Comparison of ENCODE assay signal across 17 cellular contexts in genomic region chr10:113628607-113629153, GRCh38. TPM values are rescaled to one million over a fixed set of nuclear protein-coding genes. Genes with fewer than 3 reads are reported as not detected.
DNase-seq lines count a peak whose midpoint lies in the region; ATAC-seq and TF ChIP-seq lines count a peak whose summit lies in the region.
"Had no signal": no experiment of that assay in that cellular context is flagged by ENCODE, and none has a peak within 500 bp of the region (broad histone marks: within the 10 kb centered on the region; RNA-seq: fewer than 3 reads in every experiment).

No MANE protein-coding gene starts in this region.

- no peaks in the 10 kb centered on the region for H3K9me3 ChIP-seq in left ventricle myocardium inferior (replicated peaks)
- no peaks in the 10 kb centered on the region for H3K9me3 ChIP-seq in skeletal muscle tissue (ENCODE audit: control insufficient read depth in 3 of 3, low read length in 3 of 3)
- H3K9me3 ChIP-seq: A549, Caco-2 had no signal

- TF ChIP-seq CTCF in left ventricle myocardium inferior (IDR thresholded peaks at IDR 0.05; ENCODE audit: borderline replicate concordance) = no peak

- peaks cover 66% of the 10 kb centered on the region for H3K36me3 ChIP-seq in left ventricle myocardium inferior
- peaks cover 63 to 70% (median 68%) of the 10 kb centered on the region in 3 donors for H3K36me3 ChIP-seq in skeletal muscle tissue (ENCODE audit: control insufficient read depth in 3 of 3, insufficient read depth in 3 of 3, low read length in 3 of 3)
- H3K36me3 ChIP-seq in H7 (replicated peaks; ENCODE audit: control insufficient read depth, insufficient read depth, low read length) = no peaks in the 10 kb centered on the region

- intact Hi-C loops in Right ventricle myocardium superior (cut with DNase I) = no loop called here
- intact Hi-C loops in Right ventricle myocardium inferior (cut with DNase I) = no loop called here
- intact Hi-C loops in left ventricle myocardium inferior (cut with micrococcal nuclease) = no loop called here
- intact Hi-C loops in left colon (cut with DNase I, micrococcal nuclease) = no loop called here

- peak overlapping the region; percentile 84 for H3K27ac ChIP-seq in left ventricle myocardium inferior (replicated peaks)
- peak overlapping the region; percentile 82 for H3K27ac ChIP-seq in skeletal muscle tissue (ENCODE audit: low read depth, low read length)
- H3K27ac ChIP-seq: 22Rv1, A549, C4-2B had no signal

- peak overlapping the region; percentile 10 to 46 (median 34) for H3K9ac ChIP-seq in skeletal muscle tissue (ENCODE audit: low read depth in 1 of 3, low read length in 3 of 3)

- DNase-seq in Right ventricle myocardium superior = no peak
- DNase-seq in Right ventricle myocardium inferior (ENCODE audit: missing footprints) = no peak
- no peak for DNase-seq in left ventricle myocardium inferior
- no peak for DNase-seq in left colon
- no peak for DNase-seq in islet precursor cell
- DNase-seq in stimulated activated CD4-positive, alpha-beta T cell treated with anti-CD3 and anti-CD28 coated beads, Interleukin-4, amount 100 ng/mL, for 4 hours = no peak
- DNase-seq in H7 = no peak
- DNase-seq: AML-193; Caco-2; CD4-positive, alpha-beta T cell; H9 had no signal

- H3K4me1 ChIP-seq in left ventricle myocardium inferior (peaks cover 91% of the 10 kb centered on the region), skeletal muscle tissue (ENCODE audit: control insufficient read depth in 3 of 3, insufficient read depth in 3 of 3, low read length in 3 of 3) (peaks cover 51 to 87% (median 77%) of the 10 kb centered on the region in 3 donors)
- H3K4me1 ChIP-seq: A549 had no signal

- ATAC-seq in Right ventricle myocardium superior (ENCODE audit: poor library complexity) (peak; percentile 4), Right ventricle myocardium inferior (no peak), left colon (peak; percentile 65)
- ATAC-seq: A549, GM23338 had no signal

- H3K27me3 ChIP-seq in left ventricle myocardium inferior (ENCODE audit: low read depth) (peaks cover 10% of the 10 kb centered on the region), skeletal muscle tissue (ENCODE audit: control insufficient read depth in 3 of 3, insufficient read depth in 3 of 3, low read length in 3 of 3) (no peaks in the 10 kb centered on the region), H7 (ENCODE audit: control insufficient read depth, insufficient read depth, low read length) (no peaks in the 10 kb centered on the region)

- H3K4me3 ChIP-seq in left ventricle myocardium inferior (no peak overlapping the region), skeletal muscle tissue (ENCODE audit: low read length in 3 of 3) (no peak overlapping the region), H7 (ENCODE audit: insufficient read depth, low read depth, low read length) (no peak overlapping the region)
- H3K4me3 ChIP-seq: A549, GM23338 had no signal

RNA-seq across cellular contexts. Expression of gene NRAP, which starts 35.2 kb away (rescaled TPM):
- total RNA-seq in Right ventricle myocardium superior = 754 TPM
- total RNA-seq in Right ventricle myocardium inferior = 1,026 TPM
- total RNA-seq in left ventricle myocardium inferior = 1,025 TPM
- under 1 TPM; 0.49 to 0.64 TPM for total RNA-seq in left colon
- 27.1 TPM for total RNA-seq in skeletal muscle tissue
- total RNA-seq in H7 (2014; rRNA removed; shearing (Covaris generic)) = 0.03 TPM in 1 of 2 replicates, not detected in the other
- total RNA-seq: CD4-positive, alpha-beta T cell; GM23338; H9; HT-29 had no signal

RNA-seq across cellular contexts. Expression of gene CASP7, which starts 51.0 kb away (rescaled TPM):
- total RNA-seq in Right ventricle myocardium superior (12.9 TPM), Right ventricle myocardium inferior (13.8 TPM), left ventricle myocardium inferior (9.9 TPM), left colon (100 to 1,000 TPM; 177 to 205 TPM), skeletal muscle tissue (13.6 TPM)
- total RNA-seq in H7 (2014; rRNA removed; shearing (Covaris generic)) = 4.9 and 6.9 TPM in 2 replicates

Comparison
In these comparisons a context has a peak if more than half of its experiments do, and no peak if none do; other contexts are left out.
1. RNA of gene NRAP, which starts 35.2 kb away (total RNA-seq): 1,026 TPM in Right ventricle myocardium inferior (single experiment), 1,025 TPM in left ventricle myocardium inferior (single experiment) and 754 TPM in Right ventricle myocardium superior (single experiment); 27.1 TPM in skeletal muscle tissue (single experiment), 0.49 to 0.64 TPM in left colon and 0.03 TPM in H7; every median in the first group is over 10 times any median in the second.
2. RNA of gene CASP7, which starts 51.0 kb away (total RNA-seq): 177 to 205 TPM in left colon; 13.8 TPM in Right ventricle myocardium inferior (single experiment), 13.6 TPM in skeletal muscle tissue (single experiment), 12.9 TPM in Right ventricle myocardium superior (single experiment), 9.9 TPM in left ventricle myocardium inferior (single experiment) and 4.9 to 6.9 TPM in H7; every median in the first group is over 10 times any median in the second.